In genomic region chr7:26858229-26858568, GRCh38 we compare ENCODE assay signal across 1 cellular context.
TF ChIP-seq lines count a peak whose summit lies in the region.

No MANE protein-coding gene starts in this region.

TF ChIP-seq in GM12878, 131 proteins besides CTCF, POLR2A, EP300 and RAD21 (continued from another document):
- TF ChIP-seq EZH2 (IDR thresholded peaks at IDR 0.05; ENCODE audit: borderline replicate concordance, control insufficient read depth, low read depth, low read length) (no peak), CBFB (IDR thresholded peaks at IDR 0.05; ENCODE audit: low read depth) (no peak)
